ENCODE assay signal across 23 cellular contexts in the genomic region with DNA sequence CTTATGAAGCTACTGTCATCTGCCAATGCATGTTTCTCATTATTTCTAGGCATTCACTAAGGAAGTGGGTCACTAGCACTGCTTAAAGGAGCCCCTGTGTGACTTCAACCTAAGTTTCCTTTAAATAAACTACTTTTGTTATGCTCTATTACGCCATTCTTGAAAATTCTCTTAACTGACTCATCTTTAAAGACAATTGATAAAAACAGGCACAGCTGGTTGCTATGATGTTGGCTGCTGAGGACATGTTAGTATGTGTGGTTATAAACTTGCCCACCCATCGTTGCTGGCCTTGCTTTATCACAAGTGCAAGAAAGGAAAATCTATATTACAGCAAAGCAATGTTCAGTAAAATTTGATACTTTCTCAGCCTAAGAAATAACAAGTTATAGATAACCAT.
"Had no signal": no experiment of that assay in that cellular context is flagged by ENCODE, and none has a peak within 500 bp of the region (broad histone marks: within the 10 kb centered on the region; RNA-seq: fewer than 3 reads in every experiment).

No MANE protein-coding gene starts in this region.

- H3K4me3 ChIP-seq: dorsolateral prefrontal cortex, esophagus muscularis mucosa, heart right ventricle, mucosa of descending colon, stomach, suprapubic skin, transverse colon, uterus had no signal

- DNase-seq: activated CD4-positive, alpha-beta memory T cell treated with anti-CD3 and anti-CD28 coated beads for 36 hours; activated CD4-positive, alpha-beta T cell treated with anti-CD3 and anti-CD28 coated beads for 48 hours; activated CD4-positive, CD25-positive, alpha-beta regulatory T cell; activated gamma-delta T cell; aorta; brain microvascular endothelial cell; dorsolateral prefrontal cortex; effector memory CD8-positive, alpha-beta T cell; heart right ventricle; left colon; mesendoderm; mucosa of descending colon; naive B cell; small intestine; stimulated activated CD4-positive, alpha-beta T cell treated with anti-CD3 and anti-CD28 coated beads, Interleukin-2, amount 100 ng/mL, for 24 hours; stomach; T-helper 17 cell; transverse colon; uterus had no signal

- H3K36me3 ChIP-seq: brain microvascular endothelial cell, esophagus muscularis mucosa, heart right ventricle, stomach, suprapubic skin, transverse colon, uterus had no signal

- H3K27me3 ChIP-seq: brain microvascular endothelial cell, dorsolateral prefrontal cortex, esophagus muscularis mucosa, stomach, suprapubic skin, transverse colon, uterus had no signal

- H3K4me1 ChIP-seq: esophagus muscularis mucosa, heart right ventricle, stomach, suprapubic skin, transverse colon, uterus had no signal

- H3K9me3 ChIP-seq: esophagus muscularis mucosa, mucosa of descending colon, suprapubic skin, transverse colon, uterus had no signal

- H3K27ac ChIP-seq: brain microvascular endothelial cell, dorsolateral prefrontal cortex, esophagus muscularis mucosa, heart right ventricle, stomach, suprapubic skin, transverse colon, uterus had no signal

- ATAC-seq: effector memory CD8-positive, alpha-beta T cell; heart right ventricle; left colon; mucosa of descending colon; sciatic nerve; stimulated activated effector memory CD8-positive, alpha-beta T cell treated with anti-CD3 and anti-CD28 coated beads, Interleukin-12 subunit alpha, Interleukin-12 subunit beta, amount 100 ng/mL, for 72 hours; T-helper 17 cell had no signal
